Comparison of ENCODE assay signal across 1 cellular context in the genomic region with DNA sequence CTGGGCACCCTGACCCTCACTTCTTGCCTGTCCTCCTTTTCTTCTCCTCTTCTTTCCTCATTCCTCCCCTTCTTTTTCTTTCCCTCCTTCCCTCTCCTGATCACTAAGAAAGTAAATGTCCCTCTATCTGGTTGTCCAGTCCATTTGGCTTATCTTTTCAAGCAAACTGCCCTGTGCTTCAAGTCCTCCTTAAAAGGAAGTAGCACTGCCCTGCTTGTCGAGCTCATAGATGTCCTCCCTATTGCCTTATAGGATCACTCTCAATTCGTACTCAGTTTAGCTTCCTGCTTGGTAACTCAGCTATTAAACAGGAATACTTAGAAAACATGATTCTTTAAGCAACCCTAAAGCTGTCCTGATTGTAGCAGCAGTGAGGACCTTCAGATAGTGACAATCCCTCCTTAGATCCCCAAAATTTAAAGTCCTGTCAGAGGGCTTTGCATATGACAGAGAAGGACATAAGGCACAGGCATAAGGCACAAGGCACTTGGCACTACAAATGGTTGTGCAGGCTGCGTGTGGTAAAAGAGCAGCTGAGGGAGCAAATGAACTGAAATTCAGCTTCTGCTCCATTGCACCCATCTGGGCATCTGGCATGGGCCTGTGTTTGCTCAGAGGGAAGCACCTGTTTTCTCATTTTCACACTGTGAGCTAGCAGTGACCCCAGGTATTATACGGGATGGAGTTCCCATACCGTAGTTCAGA.
TF ChIP-seq lines count a peak whose summit lies in the region.

No MANE protein-coding gene starts in this region.

TF ChIP-seq in HepG2, 621 proteins besides CTCF, POLR2A, EP300 and RAD21:
- TF ChIP-seq, protein P1, sequence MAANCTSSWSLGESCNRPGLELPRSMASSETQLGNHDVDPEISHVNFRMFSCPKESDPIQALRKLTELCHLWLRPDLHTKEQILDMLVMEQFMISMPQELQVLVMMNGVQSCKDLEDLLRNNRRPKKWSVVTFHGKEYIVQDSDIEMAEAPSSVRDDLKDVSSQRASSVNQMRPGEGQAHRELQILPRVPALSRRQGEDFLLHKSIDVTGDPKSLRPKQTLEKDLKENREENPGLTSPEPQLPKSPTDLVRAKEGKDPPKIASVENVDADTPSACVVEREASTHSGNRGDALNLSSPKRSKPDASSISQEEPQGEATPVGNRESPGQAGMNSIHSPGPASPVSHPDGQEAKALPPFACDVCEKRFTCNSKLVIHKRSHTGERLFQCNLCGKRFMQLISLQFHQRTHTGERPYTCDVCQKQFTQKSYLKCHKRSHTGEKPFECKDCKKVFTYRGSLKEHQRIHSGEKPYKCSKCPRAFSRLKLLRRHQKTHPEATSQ (CRISPR knock-in tag; IDR thresholded peaks at IDR 0.05; ENCODE audit: borderline replicate concordance) = no peak
- TF ChIP-seq SP1 (IDR thresholded peaks at IDR 0.05) (no peak), SP1 (CRISPR knock-in tag; IDR thresholded peaks at IDR 0.05) (no peak), KDM1A (CRISPR knock-in tag; IDR thresholded peaks at IDR 0.05) (no peak), ADNP (CRISPR knock-in tag; IDR thresholded peaks at IDR 0.05) (no peak), ASH2L (IDR thresholded peaks at IDR 0.05; ENCODE audit: insufficient read length, low read depth, low read length) (no peak), MATR3 (CRISPR knock-in tag; IDR thresholded peaks at IDR 0.05) (no peak), ZNF251 (CRISPR knock-in tag; IDR thresholded peaks at IDR 0.05) (no peak), HDAC2 (CRISPR knock-in tag; IDR thresholded peaks at IDR 0.05) (no peak)
